In the genomic region with DNA sequence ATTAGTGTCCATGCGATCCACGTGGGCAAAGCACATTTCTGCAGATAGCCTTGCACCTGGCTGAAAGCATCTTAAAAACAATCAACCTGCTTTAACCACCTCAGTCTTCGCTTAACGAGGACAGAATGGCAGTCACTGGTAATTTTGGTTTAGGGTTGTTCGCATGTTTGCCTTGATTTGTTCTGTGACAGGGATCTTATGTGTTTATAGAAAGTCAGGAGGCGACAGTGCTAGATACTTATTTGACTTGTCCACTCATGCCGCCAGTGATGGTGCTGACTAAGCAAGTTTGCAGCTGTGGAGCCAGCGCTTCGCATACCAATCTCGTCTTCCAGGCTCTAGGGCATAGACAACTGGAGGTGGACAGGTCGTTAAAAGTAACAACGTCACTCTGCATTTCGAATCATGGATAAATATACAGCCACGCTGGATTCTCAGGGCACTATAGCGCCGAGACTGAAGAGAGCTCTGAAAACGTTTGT, we compare ENCODE assay signal across 8 cellular contexts. TPM values are rescaled to one million over a fixed set of nuclear protein-coding genes. Genes with fewer than 3 reads are reported as not detected.
DNase-seq lines count a peak whose midpoint lies in the region; ATAC-seq, FAIRE-seq and TF ChIP-seq lines count a peak whose summit lies in the region.

No MANE protein-coding gene starts in this region.

- ATAC-seq in HG02938 (IDR thresholded peaks at IDR 0.05; ENCODE audit: unreplicated experiment) (no peak), GM21825 (IDR thresholded peaks at IDR 0.05; ENCODE audit: unreplicated experiment) (no peak)

- peak overlapping the region; percentile 93 for H3K4me2 ChIP-seq in skeletal muscle satellite cell (ENCODE audit: low read length)

- H3K4me3 ChIP-seq in AG04449 (ENCODE audit: low read depth, low read length) (peak overlapping the region; percentile 93), iPS-18a (ENCODE audit: low read length) (peak overlapping the region; percentile 95), skeletal muscle satellite cell (ENCODE audit: low read length) (peak overlapping the region; percentile 88)

- H3K27ac ChIP-seq in iPS-18a (ENCODE audit: low read length), result no peak overlapping the region

- CTCF ChIA-PET in AG04449 (lab: Yijun Ruan, JAX), result interaction anchor here (2.0 to 5.4 kb wide), 3 partner anchors 16 to 195 kb away, joined by 5 to 26 read pairs (median 8); no protein-coding TSS in a partner anchor
- CTCF ChIA-PET in activated CD4-positive, alpha-beta memory T cell treated with anti-CD3 and anti-CD28 coated beads for 36 hours (lab: Charles Lee), result interaction anchor here (0.6 to 5.9 kb wide), 5 partner anchors 15 to 270 kb away, joined by 3 to 53 read pairs (median 5); a partner anchor contains a TSS

- H3K9ac ChIP-seq in iPS-18a (ENCODE audit: low read length) (peak overlapping the region; percentile 76), skeletal muscle satellite cell (ENCODE audit: low read depth, low read length) (peak overlapping the region; percentile 94)

- peak overlapping the region; percentile 99 for H3K4me3 Mint-ChIP-seq in activated CD4-positive, alpha-beta memory T cell treated with anti-CD3 and anti-CD28 coated beads for 36 hours

- H3K4me1 Mint-ChIP-seq in activated CD4-positive, alpha-beta memory T cell treated with anti-CD3 and anti-CD28 coated beads for 36 hours (ENCODE audit: low read depth), result peaks cover 23% of the 10 kb centered on the region

- H3K9me3 ChIP-seq in iPS-18a (ENCODE audit: control insufficient read depth, low read depth, low read length), result no peaks in the 10 kb centered on the region
- H3K9me3 ChIP-seq in skeletal muscle satellite cell (replicated peaks; ENCODE audit: low read length), result no peaks in the 10 kb centered on the region

- intact Hi-C loops in activated CD4-positive, alpha-beta memory T cell treated with anti-CD3 and anti-CD28 coated beads for 36 hours (cut with micrococcal nuclease), result loop anchor here (1.0 to 2.0 kb wide), 2 partner anchors 16 to 125 kb away; a partner anchor contains a TSS

- peak overlapping the region; percentile 96 for H3K27ac Mint-ChIP-seq in activated CD4-positive, alpha-beta memory T cell treated with anti-CD3 and anti-CD28 coated beads for 36 hours

- no peak for TF ChIP-seq CTCF in AG04449 (IDR thresholded peaks at IDR 0.05; ENCODE audit: insufficient read depth, low read length, missing control alignments)

- H3K27me3 ChIP-seq in iPS-18a (ENCODE audit: control insufficient read depth, insufficient read depth, low read length), result peaks cover 32% of the 10 kb centered on the region
- peaks cover 11% of the 10 kb centered on the region for H3K27me3 ChIP-seq in skeletal muscle satellite cell (ENCODE audit: control insufficient read depth, insufficient read depth, low read length)

- peak; percentile 44 for FAIRE-seq in GM19239 (lab: Jason Lieb, UNC)

- H3K36me3 Mint-ChIP-seq in activated CD4-positive, alpha-beta memory T cell treated with anti-CD3 and anti-CD28 coated beads for 36 hours, result peaks cover 16% of the 10 kb centered on the region

- no peak for DNase-seq in AG04449 (ENCODE audit: low read depth, low spot score)
- DNase-seq in GM19239 (ENCODE audit: insufficient read length, low spot score), result no peak
- DNase-seq in activated CD4-positive, alpha-beta memory T cell treated with anti-CD3 and anti-CD28 coated beads for 36 hours, result peak; percentile 30
- DNase-seq in HK-2 (ENCODE audit: unreplicated experiment), result no peak

- POLR2A ChIA-PET in AG04449 (lab: Yijun Ruan, JAX), result interaction anchor here (1.0 to 2.3 kb wide), 4 partner anchors 14 to 289 kb away, joined by 4 to 21 read pairs (median 4); a partner anchor contains a TSS
- POLR2A ChIA-PET in activated CD4-positive, alpha-beta memory T cell treated with anti-CD3 and anti-CD28 coated beads for 36 hours (lab: Charles Lee), result interaction anchor here (0.7 to 7.3 kb wide), 8 partner anchors 14 to 160 kb away, joined by 3 to 104 read pairs (median 4); a partner anchor contains a TSS

- H3K36me3 ChIP-seq in iPS-18a (ENCODE audit: control insufficient read depth, low read depth, low read length) (peaks cover 3% of the 10 kb centered on the region), skeletal muscle satellite cell (ENCODE audit: insufficient read depth, low read length) (no peaks in the 10 kb centered on the region)

- H3K27me3 Mint-ChIP-seq in activated CD4-positive, alpha-beta memory T cell treated with anti-CD3 and anti-CD28 coated beads for 36 hours, result no peaks in the 10 kb centered on the region

- no peaks in the 10 kb centered on the region for H3K9me3 Mint-ChIP-seq in activated CD4-positive, alpha-beta memory T cell treated with anti-CD3 and anti-CD28 coated beads for 36 hours

- H3K4me1 ChIP-seq in iPS-18a (ENCODE audit: control insufficient read depth, low read depth, low read length) (peaks cover 10% of the 10 kb centered on the region), skeletal muscle satellite cell (ENCODE audit: control insufficient read depth, insufficient read depth, low read length) (peaks cover 24% of the 10 kb centered on the region)

RNA-seq across cellular contexts. Expression of a gene that starts 1.2 kb away (rescaled TPM):
- total RNA-seq in activated CD4-positive, alpha-beta memory T cell treated with anti-CD3 and anti-CD28 coated beads for 36 hours, result 10 to 100 TPM; 44.7 to 47.8 TPM
- 33.2 and 40.3 TPM in 2 replicates for total RNA-seq in skeletal muscle satellite cell (2012; rRNA removed)
